8 cellular contexts compared by ENCODE assay signal in genomic region chr22:41822289-41823057, GRCh38.
DNase-seq lines count a peak whose midpoint lies in the region; ATAC-seq and TF ChIP-seq lines count a peak whose summit lies in the region.

No MANE protein-coding gene starts in this region.

- TF ChIP-seq CTCF in AG09319 (IDR thresholded peaks at IDR 0.05; ENCODE audit: low read depth, low read length) (peak; percentile 36), GM12873 (IDR thresholded peaks at IDR 0.05; ENCODE audit: insufficient read depth, low read depth, low read length, missing control alignments) (peak; percentile 47)

- ATAC-seq in HG02870 (IDR thresholded peaks at IDR 0.05; ENCODE audit: unreplicated experiment) (no peak), GM18517 (IDR thresholded peaks at IDR 0.05; ENCODE audit: unreplicated experiment) (no peak)

- DNase-seq in AG09319 (ENCODE audit: extremely low read depth, low read depth) (no peak), NCI-H2171 (lab: John Stamatoyannopoulos, UW) (peak; percentile 44), fibroblast of gingiva (ENCODE audit: low read depth) (peak; percentile 28), pons (ENCODE audit: low spot score) (peak; percentile 82)
- peak; percentile 45 for DNase-seq in activated CD8-positive, alpha-beta memory T cell treated with anti-CD3 and anti-CD28 coated beads, Interleukin-2, amount 50 U/mL, for 4 hours
